22 cellular contexts compared by ENCODE assay signal in the genomic region with DNA sequence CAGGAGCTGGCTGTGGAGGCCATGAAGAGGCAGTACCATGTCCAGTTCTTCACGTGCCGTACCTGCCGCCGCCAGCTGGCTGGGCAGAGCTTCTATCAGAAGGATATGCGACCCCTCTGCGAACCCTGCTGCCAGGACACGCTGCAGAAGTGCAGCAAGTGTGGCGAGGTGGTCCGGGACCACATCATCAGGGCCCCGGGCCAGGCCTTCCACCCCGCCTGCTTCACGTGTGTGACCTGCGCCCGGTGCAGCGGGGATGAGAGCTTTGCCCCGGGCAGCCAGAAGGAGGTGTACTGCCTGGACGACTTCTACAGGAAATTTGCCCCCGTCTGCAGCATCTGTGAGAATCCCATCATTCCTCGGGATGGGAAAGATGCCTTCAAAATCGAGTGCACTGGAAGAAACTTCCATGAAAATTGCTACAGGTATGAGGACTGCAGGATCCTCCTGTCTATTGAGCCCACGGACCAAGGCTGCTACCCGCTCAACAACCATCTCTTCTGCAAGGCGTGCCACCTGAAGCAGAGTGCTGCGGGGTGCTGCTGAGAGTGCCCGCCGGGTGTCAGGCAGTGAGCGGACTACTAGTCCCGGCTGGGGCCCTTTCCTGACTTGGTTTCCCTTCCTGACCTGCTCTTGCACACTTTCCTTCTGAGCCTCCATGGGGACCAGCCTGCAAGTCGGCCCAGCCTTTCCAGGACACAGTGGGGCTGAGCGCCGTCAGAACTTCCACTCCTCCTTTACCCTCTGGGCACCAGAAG.
"Had no signal": no experiment of that assay in that cellular context is flagged by ENCODE, and none has a peak within 500 bp of the region (broad histone marks: within the 10 kb centered on the region; RNA-seq: fewer than 3 reads in every experiment).

No MANE protein-coding gene starts in this region.

- H3K4me1 ChIP-seq: esophagus muscularis mucosa, foreskin keratinocyte, left lung, prostate gland, right atrium auricular region, stomach, thyroid gland had no signal

- H3K27ac ChIP-seq: coronary artery, esophagus muscularis mucosa, foreskin keratinocyte, left lung, neutrophil, prostate gland, right atrium auricular region, stomach, thyroid gland had no signal

- H3K9me3 ChIP-seq: esophagus muscularis mucosa, left lung, neutrophil, prostate gland, right atrium auricular region, stomach, thyroid gland had no signal

- H3K4me3 ChIP-seq: coronary artery, esophagus muscularis mucosa, left lung, prostate gland, right atrium auricular region, smooth muscle cell, stomach, thyroid gland had no signal

- ATAC-seq: foreskin keratinocyte; left lung; naive thymus-derived CD4-positive, alpha-beta T cell; sciatic nerve; stimulated activated effector memory CD8-positive, alpha-beta T cell treated with anti-CD3 and anti-CD28 coated beads, Interleukin-12 subunit alpha, Interleukin-12 subunit beta, amount 100 ng/mL, for 72 hours had no signal

- H3K9me3 Mint-ChIP-seq: naive thymus-derived CD4-positive, alpha-beta T cell; nephron; stimulated activated effector memory CD8-positive, alpha-beta T cell treated with anti-CD3 and anti-CD28 coated beads, Interleukin-12 subunit alpha, Interleukin-12 subunit beta, amount 100 ng/mL, for 72 hours had no signal

- H3K36me3 Mint-ChIP-seq: naive thymus-derived CD4-positive, alpha-beta T cell; stimulated activated effector memory CD8-positive, alpha-beta T cell treated with anti-CD3 and anti-CD28 coated beads, Interleukin-12 subunit alpha, Interleukin-12 subunit beta, amount 100 ng/mL, for 72 hours had no signal

- DNase-seq: dermis blood vessel endothelial cell; effector memory CD4-positive, alpha-beta T cell; foreskin keratinocyte; glutamatergic neuron; left lung; mesendoderm; midbrain; naive thymus-derived CD4-positive, alpha-beta T cell; stimulated activated CD4-positive, alpha-beta T cell treated with anti-CD3 and anti-CD28 coated beads, Interleukin-2, amount 100 ng/mL, for 24 hours; stimulated activated CD4-positive, alpha-beta T cell treated with anti-CD3 and anti-CD28 coated beads, Interleukin-4, amount 100 ng/mL, for 24 hours; stimulated activated naive CD4-positive, alpha-beta T cell treated with Interleukin-2 at 50 U/mL for 16 hours; stomach; thyroid gland had no signal

- H3K36me3 ChIP-seq: esophagus muscularis mucosa, left lung, neutrophil, prostate gland, right atrium auricular region, stomach, thyroid gland had no signal

- H3K27ac Mint-ChIP-seq: naive thymus-derived CD4-positive, alpha-beta T cell; nephron; stimulated activated effector memory CD8-positive, alpha-beta T cell treated with anti-CD3 and anti-CD28 coated beads, Interleukin-12 subunit alpha, Interleukin-12 subunit beta, amount 100 ng/mL, for 72 hours had no signal

- H3K4me1 Mint-ChIP-seq: naive thymus-derived CD4-positive, alpha-beta T cell; nephron; stimulated activated effector memory CD8-positive, alpha-beta T cell treated with anti-CD3 and anti-CD28 coated beads, Interleukin-12 subunit alpha, Interleukin-12 subunit beta, amount 100 ng/mL, for 72 hours had no signal

- H3K27me3 ChIP-seq: foreskin keratinocyte, right atrium auricular region, thyroid gland had no signal

- H3K4me3 Mint-ChIP-seq: naive thymus-derived CD4-positive, alpha-beta T cell; nephron; stimulated activated effector memory CD8-positive, alpha-beta T cell treated with anti-CD3 and anti-CD28 coated beads, Interleukin-12 subunit alpha, Interleukin-12 subunit beta, amount 100 ng/mL, for 72 hours had no signal
